17 cellular contexts compared by ENCODE assay signal in genomic region chr16:49443576-49443975, GRCh38.
A peak's percentile ranks its signal among the peaks of the same experiment; 100 is the strongest.
DNase-seq lines count a peak whose midpoint lies in the region; ATAC-seq and TF ChIP-seq lines count a peak whose summit lies in the region.
"Had no signal": no experiment of that assay in that cellular context is flagged by ENCODE, and none has a peak within 500 bp of the region (broad histone marks: within the 10 kb centered on the region; RNA-seq: fewer than 3 reads in every experiment).

No MANE protein-coding gene starts in this region.

- no peaks in the 10 kb centered on the region for H3K36me3 ChIP-seq in BLaER1
- H3K36me3 ChIP-seq in BLaER1 treated with 17β-estradiol and CSF1 and Interleukin-3, amounts not matched to agents 10 nM and 100 nM, result no peaks in the 10 kb centered on the region
- H3K36me3 ChIP-seq in effector memory CD4-positive, alpha-beta T cell (ENCODE audit: control insufficient read depth, insufficient read depth, low read length), result no peaks in the 10 kb centered on the region
- H3K36me3 ChIP-seq in tibial nerve, result no peaks in the 10 kb centered on the region

- TF ChIP-seq EP300 in tibial nerve (IDR thresholded peaks at IDR 0.05), result no peak

- H3K4me3 ChIP-seq in BLaER1 (no peak overlapping the region), tibial nerve (no peak overlapping the region)
- H3K4me3 ChIP-seq in BLaER1 treated with 17β-estradiol and CSF1 and Interleukin-3, amounts not matched to agents 10 nM and 100 nM, result no peak overlapping the region
- H3K4me3 ChIP-seq in effector memory CD4-positive, alpha-beta T cell (ENCODE audit: insufficient read depth, low read depth, low read length, poor library complexity, severe bottlenecking), result no peak overlapping the region

- no peak for ATAC-seq in GM18517 (IDR thresholded peaks at IDR 0.05; ENCODE audit: unreplicated experiment)
- ATAC-seq: HepG2 had no signal

- intact Hi-C loops in posterior vena cava (cut with DNase I), result no loop called here

- no peak overlapping the region for H3K9ac ChIP-seq in BLaER1
- H3K9ac ChIP-seq in BLaER1 treated with 17β-estradiol and CSF1 and Interleukin-3, amounts not matched to agents 10 nM and 100 nM, result no peak overlapping the region
- H3K9ac ChIP-seq: SK-N-SH had no signal

- H3K27me3 ChIP-seq in BLaER1, result no peaks in the 10 kb centered on the region
- no peaks in the 10 kb centered on the region for H3K27me3 ChIP-seq in BLaER1 treated with 17β-estradiol and CSF1 and Interleukin-3, amounts not matched to agents 10 nM and 100 nM
- no peaks in the 10 kb centered on the region for H3K27me3 ChIP-seq in effector memory CD4-positive, alpha-beta T cell (replicated peaks; ENCODE audit: control insufficient read depth, insufficient read depth, low read length, poor library complexity, severe bottlenecking)
- H3K27me3 ChIP-seq in tibial nerve, result no peaks in the 10 kb centered on the region

- peak overlapping the region; percentile 94; the same call in 1 of the 2 replicates for H3K4me2 ChIP-seq in BLaER1
- peak overlapping the region in 9 of 11 experiments; percentile 11 to 96 (median 94); a peak in 12 of 22 replicates for H3K4me2 ChIP-seq in BLaER1 treated with 17β-estradiol and CSF1 and Interleukin-3, amounts not matched to agents 10 nM and 100 nM
- H3K4me2 ChIP-seq: SK-N-SH had no signal

- H3K4me1 ChIP-seq in BLaER1 (peaks cover 68% of the 10 kb centered on the region), tibial nerve (peaks cover 0 to 16% (median 0%) of the 10 kb centered on the region in 4 donors)
- peaks cover 24 to 71% (median 67%) of the 10 kb centered on the region in 10 experiments for H3K4me1 ChIP-seq in BLaER1 treated with 17β-estradiol and CSF1 and Interleukin-3, amounts not matched to agents 10 nM and 100 nM
- peaks cover 7% of the 10 kb centered on the region for H3K4me1 ChIP-seq in effector memory CD4-positive, alpha-beta T cell (ENCODE audit: control insufficient read depth, insufficient read depth, low read length, poor library complexity, severe bottlenecking)

- 77 to 85% methylated on average over 9 of the region's 9 CpGs for WGBS in tibial nerve, 2 donors

- no peak for TF ChIP-seq POLR2A in tibial nerve (IDR thresholded peaks at IDR 0.05)

- peak; percentile 88 for DNase-seq in NCI-H2171 treated with DMSO at 0.1 percent for 48 hours (lab: John Stamatoyannopoulos, UW)
- DNase-seq in posterior vena cava (ENCODE audit: low spot score), result peak; percentile 16
- DNase-seq in effector memory CD4-positive, alpha-beta T cell, result no peak
- no peak for DNase-seq in tibial nerve (ENCODE audit: low spot score in 2 of 2)
- DNase-seq: DMS153, H9, Karpas-422, NCI-H1930, NCI-H2107, NCI-H446 treated with DMSO at 0.1 percent for 48 hours, NCI-H526, SK-N-SH, SW 1271 had no signal

- H3K27ac ChIP-seq in BLaER1 (peak overlapping the region; percentile 97; the same call in 1 of the 2 replicates), tibial nerve (no peak overlapping the region)
- peak overlapping the region in 4 of 11 experiments; percentile 84 to 91 (median 86); a peak in 4 of 22 replicates for H3K27ac ChIP-seq in BLaER1 treated with 17β-estradiol and CSF1 and Interleukin-3, amounts not matched to agents 10 nM and 100 nM
- H3K27ac ChIP-seq in effector memory CD4-positive, alpha-beta T cell (ENCODE audit: insufficient read depth, low read length, poor library complexity, severe bottlenecking), result no peak overlapping the region

- TF ChIP-seq CTCF in tibial nerve (IDR thresholded peaks at IDR 0.05), result no peak

- no peaks in the 10 kb centered on the region for H3K9me3 ChIP-seq in BLaER1
- no peaks in the 10 kb centered on the region for H3K9me3 ChIP-seq in BLaER1 treated with 17β-estradiol and CSF1 and Interleukin-3, amounts not matched to agents 10 nM and 100 nM (replicated peaks in 1 of 11)
- no peaks in the 10 kb centered on the region for H3K9me3 ChIP-seq in effector memory CD4-positive, alpha-beta T cell (ENCODE audit: control insufficient read depth, low read length)
- no peaks in the 10 kb centered on the region for H3K9me3 ChIP-seq in tibial nerve
- H3K9me3 ChIP-seq: SK-N-SH had no signal

- no peaks in the 10 kb centered on the region for H4K20me1 ChIP-seq in BLaER1
- no peaks in the 10 kb centered on the region for H4K20me1 ChIP-seq in BLaER1 treated with 17β-estradiol and CSF1 and Interleukin-3, amounts not matched to agents 10 nM and 100 nM

Comparison
In these comparisons a context has a peak if more than half of its experiments do, and no peak if none do; other contexts are left out.
1. DNase-seq: peak in NCI-H2171 treated with DMSO at 0.1 percent for 48 hours (single experiment) and posterior vena cava (single experiment); none in effector memory CD4-positive, alpha-beta T cell (0 of 3) and tibial nerve (0 of 2).